ENCODE assay signal across 11 cellular contexts in genomic region chr15:69668049-69668705, GRCh38.
A peak's percentile ranks its signal among the peaks of the same experiment; 100 is the strongest.
DNase-seq lines count a peak whose midpoint lies in the region; ATAC-seq, FAIRE-seq and TF ChIP-seq lines count a peak whose summit lies in the region.
"Had no signal": no experiment of that assay in that cellular context is flagged by ENCODE, and none has a peak within 500 bp of the region (broad histone marks: within the 10 kb centered on the region; RNA-seq: fewer than 3 reads in every experiment).

No MANE protein-coding gene starts in this region.

- no TSS peak for BruUV-seq in K562 (replicated peaks; lab: Mats Ljungman, UMichigan)

- CTCF ChIA-PET in K562 (lab: Yijun Ruan, JAX; ENCODE audit: low intra/inter-chr PET ratio): no interaction called here

- H3K27me3 ChIP-seq in K562 (ENCODE audit: control insufficient read depth in 2 of 2, insufficient read depth in 2 of 2, low read length in 2 of 2) (peaks cover 10 to 28% of the 10 kb centered on the region in 2 experiments; a peak in 4 of 5 replicates), upper lobe of right lung (no peaks in the 10 kb centered on the region), left ventricle myocardium inferior (ENCODE audit: low read depth) (peaks cover 60% of the 10 kb centered on the region)

- H3K4me1 ChIP-seq in K562 (replicated peaks in 1 of 2; ENCODE audit: control insufficient read depth in 2 of 2, insufficient read depth in 2 of 2, low read length in 2 of 2): no peaks in the 10 kb centered on the region; a peak in 1 of 5 replicates
- H3K4me1 ChIP-seq in upper lobe of right lung: peaks cover 9% of the 10 kb centered on the region
- H3K4me1 ChIP-seq in left ventricle myocardium inferior: peaks cover 23% of the 10 kb centered on the region

- intact Hi-C loops in K562 (cut with micrococcal nuclease) (no loop called here), upper lobe of right lung (cut with DNase I) (no loop called here), left ventricle myocardium inferior (cut with micrococcal nuclease) (no loop called here)

- H3K27ac ChIP-seq in K562 (ENCODE audit: extremely low read depth, low read depth, low read length) (no peak overlapping the region), upper lobe of right lung (no peak overlapping the region), left ventricle myocardium inferior (replicated peaks) (no peak overlapping the region)
- H3K27ac ChIP-seq: SK-N-MC had no signal

- H3K36me3 ChIP-seq in K562 (ENCODE audit: control insufficient read depth, insufficient read depth, low read length) (no peaks in the 10 kb centered on the region), upper lobe of right lung (no peaks in the 10 kb centered on the region), left ventricle myocardium inferior (no peaks in the 10 kb centered on the region)

- FAIRE-seq in K562 (lab: Jason Lieb, UNC): no peak
- FAIRE-seq: endothelial cell of umbilical vein had no signal

- H4K20me1 ChIP-seq in K562 (replicated peaks; ENCODE audit: control insufficient read depth, insufficient read depth, low read length): no peaks in the 10 kb centered on the region; the same call in 1 of the 2 replicates

- TF ChIP-seq CTCF in K562 (IDR thresholded peaks at IDR 0.05 in 2 of 3, conservative IDR thresholded peaks at IDR 0.05 in 1 of 3; ENCODE audit: insufficient read depth in 2 of 3, low read depth in 1 of 3, low read length in 3 of 3) (no peak), upper lobe of right lung (IDR thresholded peaks at IDR 0.05) (no peak), left ventricle myocardium inferior (IDR thresholded peaks at IDR 0.05; ENCODE audit: borderline replicate concordance) (no peak)

- no peak for TF ChIP-seq RAD21 in K562 (CRISPR knock-in tag; conservative IDR thresholded peaks at IDR 0.05 in 1 of 2, IDR thresholded peaks at IDR 0.05 in 1 of 2)

- DNase-seq in activated naive CD4-positive, alpha-beta T cell treated with anti-CD3 and anti-CD28 coated beads, Interleukin-2, amount 50 U/mL, for 72 hours (ENCODE audit: low spot score in 2 of 2): no peak
- no peak for DNase-seq in activated naive CD4-positive, alpha-beta T cell treated with anti-CD3 and anti-CD28 coated beads, Interleukin-2, amount 50 U/mL, for 16 hours
- peak; percentile 87 for DNase-seq in NCI-H2171 treated with DMSO at 0.1 percent for 48 hours (lab: John Stamatoyannopoulos, UW)
- no peak for DNase-seq in K562 (ENCODE audit: extremely low read depth in 1 of 4, low spot score in 3 of 4)
- DNase-seq in upper lobe of right lung: no peak
- DNase-seq in left ventricle myocardium inferior: no peak
- DNase-seq in stimulated activated CD4-positive, alpha-beta T cell treated with anti-CD3 and anti-CD28 coated beads, Interleukin-4, amount 100 ng/mL, for 24 hours: no peak
- no peak for DNase-seq in DMS153 treated with DMSO at 0.1 percent for 48 hours (lab: John Stamatoyannopoulos, UW; ENCODE audit: unreplicated experiment)
- DNase-seq: NCI-H2029 had no signal

- no peak overlapping the region for H3K9ac ChIP-seq in K562 (ENCODE audit: insufficient read depth in 1 of 2, low read depth in 2 of 2, low read length in 2 of 2)

- no peaks in the 10 kb centered on the region for H3K79me2 ChIP-seq in K562 (ENCODE audit: control insufficient read depth, insufficient read depth, low read length)

- H3K9me3 Mint-ChIP-seq in activated naive CD4-positive, alpha-beta T cell treated with anti-CD3 and anti-CD28 coated beads, Interleukin-2, amount 50 U/mL, for 72 hours: no peaks in the 10 kb centered on the region

- H3K27ac Mint-ChIP-seq in activated naive CD4-positive, alpha-beta T cell treated with anti-CD3 and anti-CD28 coated beads, Interleukin-2, amount 50 U/mL, for 72 hours: peak overlapping the region; percentile 33 to 81

- 3% methylated on average over 5 of the region's 6 CpGs for WGBS in K562 (ENCODE audit: insufficient coverage, low coverage, missing lambda C conversion rate)

- H3K9me3 ChIP-seq in K562 (replicated peaks; ENCODE audit: control insufficient read depth, insufficient read depth, low read depth, low read length) (no peaks in the 10 kb centered on the region), upper lobe of right lung (no peaks in the 10 kb centered on the region), left ventricle myocardium inferior (replicated peaks) (no peaks in the 10 kb centered on the region)

- no peak overlapping the region for H2AFZ ChIP-seq in K562 (ENCODE audit: low read depth, low read length)

- H3K4me3 ChIP-seq in K562: no peak overlapping the region
- no peak overlapping the region for H3K4me3 ChIP-seq in upper lobe of right lung
- H3K4me3 ChIP-seq in left ventricle myocardium inferior: no peak overlapping the region
- H3K4me3 ChIP-seq: SK-N-MC had no signal

- no peak for TF ChIP-seq EP300 in K562 (IDR thresholded peaks at IDR 0.05; ENCODE audit: low read length)

- H3K4me2 ChIP-seq in K562 (ENCODE audit: insufficient read depth, low read length): no peak overlapping the region

- POLR2A ChIA-PET in K562 (lab: Yijun Ruan, JAX): interaction anchor here (0.6 to 1.0 kb wide), 2 partner anchors 39 to 108 kb away, joined by 3 to 4 read pairs; no protein-coding TSS in a partner anchor

- no peak for TF ChIP-seq POLR2A in K562 (conservative IDR thresholded peaks at IDR 0.05)

- H3K9me1 ChIP-seq in K562 (ENCODE audit: control insufficient read depth, insufficient read depth, low read length): no peaks in the 10 kb centered on the region

- no peak for ATAC-seq in activated naive CD4-positive, alpha-beta T cell treated with anti-CD3 and anti-CD28 coated beads, Interleukin-2, amount 50 U/mL, for 72 hours
- ATAC-seq in K562: no peak
- ATAC-seq in upper lobe of right lung: peak; percentile 3

- no peaks in the 10 kb centered on the region for H3K36me3 Mint-ChIP-seq in activated naive CD4-positive, alpha-beta T cell treated with anti-CD3 and anti-CD28 coated beads, Interleukin-2, amount 50 U/mL, for 72 hours

- in situ Hi-C loops in K562 (cut with MboI): no loop called here

TF ChIP-seq in K562, 482 proteins besides CTCF, POLR2A, EP300 and RAD21:
- TF ChIP-seq ILK (tag; IDR thresholded peaks at IDR 0.05; ENCODE audit: borderline replicate concordance, low read depth) (no peak), ZNF134 (CRISPR knock-in tag; conservative IDR thresholded peaks at IDR 0.05) (peak; percentile 65; the same call in 1 of the 2 replicates)
